ENCODE assay signal across 10 cellular contexts in genomic region chr7:158650821-158651225, GRCh38. TPM values are rescaled to one million over a fixed set of nuclear protein-coding genes. Genes with fewer than 3 reads are reported as not detected.
A peak's percentile ranks its signal among the peaks of the same experiment; 100 is the strongest.
DNase-seq lines count a peak whose midpoint lies in the region; FAIRE-seq and TF ChIP-seq lines count a peak whose summit lies in the region.
"Had no signal": no experiment of that assay in that cellular context is flagged by ENCODE, and none has a peak within 500 bp of the region (broad histone marks: within the 10 kb centered on the region; RNA-seq: fewer than 3 reads in every experiment).

No MANE protein-coding gene starts in this region.

- peak; percentile 81 for DNase-seq in AG08396 (ENCODE audit: low spot score)
- peak; percentile 44 for DNase-seq in GOT3 (lab: John Stamatoyannopoulos, UW)
- DNase-seq in amniotic epithelial cell (ENCODE audit: low read depth), result peak; percentile 97
- DNase-seq in kidney glomerular epithelial cell (lab: John Stamatoyannopoulos, UW), result peak; percentile 5
- no peak for DNase-seq in stimulated activated CD4-positive, alpha-beta T cell treated with anti-CD3 and anti-CD28 coated beads, Interleukin-4, amount 100 ng/mL, for 1 hour
- no peak for DNase-seq in CD1c-positive myeloid dendritic cell (ENCODE audit: extremely low spot score)
- DNase-seq in DMS79 treated with DMSO at 0.1 percent for 48 hours (lab: John Stamatoyannopoulos, UW), result no peak
- no peak for DNase-seq in GM12891 (ENCODE audit: insufficient read length, low spot score)
- DNase-seq: activated naive CD4-positive, alpha-beta T cell treated with anti-CD3 and anti-CD28 coated beads for 36 hours; effector CD4-positive, alpha-beta T cell had no signal

- no peak for TF ChIP-seq POLR2A in GM12891 (IDR thresholded peaks at IDR 0.05; ENCODE audit: low read depth, low read length)

- FAIRE-seq in GM12891 (lab: Jason Lieb, UNC), result no peak

TF ChIP-seq in GM12891, 5 proteins besides CTCF, POLR2A, EP300 and RAD21:
- no peak for TF ChIP-seq POLR2AphosphoS5 (IDR thresholded peaks at IDR 0.05; ENCODE audit: low read depth, low read length)
TF ChIP-seq in GM12891: peak in this region for 0.

RNA-seq across cellular contexts. Expression of gene NCAPG2, which starts 53.8 kb away (rescaled TPM):
- polyA plus RNA-seq in GM12891 (2012; ENCODE audit: low read depth, missing spikeins), result 22.0 TPM

Comparison
In these comparisons a context has a peak if more than half of its experiments do, and no peak if none do; other contexts are left out.
1. DNase-seq: peak in AG08396 (single experiment), GOT3 (single experiment), amniotic epithelial cell (single experiment) and kidney glomerular epithelial cell (single experiment); none in stimulated activated CD4-positive, alpha-beta T cell treated with anti-CD3 and anti-CD28 coated beads, Interleukin-4, amount 100 ng/mL, for 1 hour (single experiment), CD1c-positive myeloid dendritic cell (single experiment), DMS79 treated with DMSO at 0.1 percent for 48 hours (single experiment) and GM12891 (single experiment).